ENCODE assay signal across 29 cellular contexts in the genomic region with DNA sequence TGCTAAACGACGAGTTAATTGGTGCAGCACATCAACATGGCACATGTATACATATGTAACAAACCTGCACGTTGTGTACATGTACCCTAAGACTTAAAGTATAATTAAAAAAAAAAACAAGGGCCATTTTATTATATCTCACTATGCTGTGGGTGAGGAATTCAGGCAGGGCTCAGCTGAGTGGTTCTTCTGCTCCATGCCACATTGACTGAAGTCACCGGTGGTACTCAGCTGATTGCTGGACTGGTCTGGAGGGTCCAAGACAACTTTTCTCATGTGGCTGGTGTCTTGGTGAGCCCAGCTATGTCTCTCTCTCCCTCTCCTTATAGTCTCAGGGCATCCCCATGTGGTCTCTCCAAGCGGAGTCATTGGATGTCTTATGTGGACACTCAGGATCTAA.
"Had no signal": no experiment of that assay in that cellular context is flagged by ENCODE, and none has a peak within 500 bp of the region (broad histone marks: within the 10 kb centered on the region; RNA-seq: fewer than 3 reads in every experiment).

No MANE protein-coding gene starts in this region.

- H3K9me3 ChIP-seq: ascending aorta, colonic mucosa had no signal

- H3K4me1 Mint-ChIP-seq: activated CD4-positive, alpha-beta T cell treated with anti-CD3 and anti-CD28 coated beads for 36 hours; activated CD4-positive, alpha-beta T cell treated with anti-CD3 and anti-CD28 coated beads, Interleukin-2, amount 10 ng/mL, durations not matched to agents 24 days and 14 days; activated CD8-positive, alpha-beta memory T cell treated with anti-CD3 and anti-CD28 coated beads, Interleukin-2, amount 10 ng/mL, durations not matched to agents 7 days and 5 days; activated naive CD4-positive, alpha-beta T cell treated with anti-CD3 and anti-CD28 coated beads, Interleukin-2, amount 50 U/mL, for 24 hours; activated naive CD8-positive, alpha-beta T cell treated with anti-CD3 and anti-CD28 coated beads for 36 hours; brain; T-helper 17 cell had no signal

- H3K36me3 Mint-ChIP-seq: activated CD4-positive, alpha-beta memory T cell treated with anti-CD3 and anti-CD28 coated beads for 36 hours; activated CD8-positive, alpha-beta memory T cell treated with anti-CD3 and anti-CD28 coated beads, Interleukin-2, amount 10 ng/mL, durations not matched to agents 7 days and 5 days; activated naive CD4-positive, alpha-beta T cell treated with anti-CD3 and anti-CD28 coated beads, Interleukin-2, amount 50 U/mL, for 24 hours; activated naive CD8-positive, alpha-beta T cell treated with anti-CD3 and anti-CD28 coated beads for 36 hours; brain had no signal

- FAIRE-seq: frontal cortex had no signal

- H3K9me3 Mint-ChIP-seq: activated CD4-positive, alpha-beta T cell treated with anti-CD3 and anti-CD28 coated beads, Interleukin-2, amount 10 ng/mL, durations not matched to agents 24 days and 14 days; activated naive CD4-positive, alpha-beta T cell treated with anti-CD3 and anti-CD28 coated beads, Interleukin-2, amount 50 U/mL, for 24 hours; activated T-helper 1 cell treated with anti-CD3 and anti-CD28 coated beads, Interleukin-12 subunit alpha, Interleukin-12 subunit beta, Interleukin-2, Interleukin-4 antibody, amounts not matched to agents 30 ng/mL and 10 ng/mL and 1 ng/mL, durations not matched to agents 14 hours and 24 hours and 36 hours; activated T-helper 2 cell treated with anti-CD3 and anti-CD28 coated beads, Interferon-gamma antibody, Interleukin-2, Interleukin-4, amounts not matched to agents 10 μg/mL and 5 μg/mL and 100 μg/mL, durations not matched to agents 14 hours and 24 hours and 36 hours; T-helper 2 cell treated with Interferon-gamma antibody and Interleukin-4, amounts not matched to agents 5 μg/mL and 100 μg/mL, for 36 hours had no signal

- DNase-seq: activated CD4-positive, alpha-beta memory T cell treated with anti-CD3 and anti-CD28 coated beads for 36 hours; activated CD4-positive, alpha-beta T cell treated with anti-CD3 and anti-CD28 coated beads for 36 hours; activated CD4-positive, alpha-beta T cell treated with anti-CD3 and anti-CD28 coated beads, Interleukin-2, amount 10 ng/mL, durations not matched to agents 24 days and 14 days; activated CD4-positive, CD25-positive, alpha-beta regulatory T cell; activated CD4-positive, CD25-positive, alpha-beta regulatory T cell treated with anti-CD3 and anti-CD28 coated beads, Interleukin-2, amount 50 U/mL, for 72 hours; activated CD8-positive, alpha-beta memory T cell treated with anti-CD3 and anti-CD28 coated beads, Interleukin-2, amount 10 ng/mL, durations not matched to agents 7 days and 5 days; activated CD8-positive, alpha-beta memory T cell treated with anti-CD3 and anti-CD28 coated beads, Interleukin-2, amount 50 U/mL, for 4 hours; activated CD8-positive, alpha-beta T cell treated with anti-CD3 and anti-CD28 coated beads, Interleukin-2, amount 10 ng/mL, durations not matched to agents 7 days and 5 days; activated effector memory CD4-positive, alpha-beta T cell treated with anti-CD3 and anti-CD28 coated beads, Interleukin-2, amount 50 U/mL, for 16 hours; activated naive CD4-positive, alpha-beta T cell treated with anti-CD3 and anti-CD28 coated beads for 36 hours; activated naive CD8-positive, alpha-beta T cell treated with anti-CD3 and anti-CD28 coated beads for 36 hours; activated T-cell treated with anti-CD3 and anti-CD28 coated beads, Interleukin-2, amount 50 U/mL, for 1 hour; activated T-cell treated with anti-CD3 and anti-CD28 coated beads, Interleukin-2, amount 50 U/mL, for 48 hours; caudate nucleus; colonic mucosa; effector CD8-positive, alpha-beta T cell; foreskin fibroblast; T-helper 1 cell; T-helper 17 cell; T1000 had no signal

- H3K27ac Mint-ChIP-seq: activated CD4-positive, alpha-beta memory T cell treated with anti-CD3 and anti-CD28 coated beads for 36 hours; activated CD4-positive, alpha-beta T cell treated with anti-CD3 and anti-CD28 coated beads for 36 hours; activated CD4-positive, alpha-beta T cell treated with anti-CD3 and anti-CD28 coated beads, Interleukin-2, amount 10 ng/mL, durations not matched to agents 24 days and 14 days; activated CD8-positive, alpha-beta memory T cell treated with anti-CD3 and anti-CD28 coated beads, Interleukin-2, amount 10 ng/mL, durations not matched to agents 7 days and 5 days; activated CD8-positive, alpha-beta T cell treated with anti-CD3 and anti-CD28 coated beads, Interleukin-2, amount 10 ng/mL, durations not matched to agents 7 days and 5 days; activated naive CD4-positive, alpha-beta T cell treated with anti-CD3 and anti-CD28 coated beads for 36 hours; activated naive CD4-positive, alpha-beta T cell treated with anti-CD3 and anti-CD28 coated beads, Interleukin-2, amount 50 U/mL, for 24 hours; activated naive CD8-positive, alpha-beta T cell treated with anti-CD3 and anti-CD28 coated beads for 36 hours; activated T-helper 1 cell treated with anti-CD3 and anti-CD28 coated beads, Interleukin-12 subunit alpha, Interleukin-12 subunit beta, Interleukin-2, Interleukin-4 antibody, amounts not matched to agents 30 ng/mL and 10 ng/mL and 1 ng/mL, durations not matched to agents 14 hours and 24 hours and 36 hours; activated T-helper 2 cell treated with anti-CD3 and anti-CD28 coated beads, Interferon-gamma antibody, Interleukin-2, Interleukin-4, amounts not matched to agents 10 μg/mL and 5 μg/mL and 100 μg/mL, durations not matched to agents 14 hours and 24 hours and 36 hours; brain; T-helper 17 cell; T-helper 2 cell treated with Interferon-gamma antibody and Interleukin-4, amounts not matched to agents 5 μg/mL and 100 μg/mL, for 36 hours had no signal

- H3K27ac ChIP-seq: ascending aorta, breast epithelium, colonic mucosa had no signal

- H3K4me3 Mint-ChIP-seq: activated CD4-positive, alpha-beta memory T cell treated with anti-CD3 and anti-CD28 coated beads for 36 hours; activated CD4-positive, alpha-beta T cell treated with anti-CD3 and anti-CD28 coated beads for 36 hours; activated CD4-positive, alpha-beta T cell treated with anti-CD3 and anti-CD28 coated beads, Interleukin-2, amount 10 ng/mL, durations not matched to agents 24 days and 14 days; activated CD8-positive, alpha-beta memory T cell treated with anti-CD3 and anti-CD28 coated beads, Interleukin-2, amount 10 ng/mL, durations not matched to agents 7 days and 5 days; activated CD8-positive, alpha-beta T cell treated with anti-CD3 and anti-CD28 coated beads, Interleukin-2, amount 10 ng/mL, durations not matched to agents 7 days and 5 days; activated naive CD4-positive, alpha-beta T cell treated with anti-CD3 and anti-CD28 coated beads for 36 hours; activated naive CD4-positive, alpha-beta T cell treated with anti-CD3 and anti-CD28 coated beads, Interleukin-2, amount 50 U/mL, for 24 hours; activated naive CD8-positive, alpha-beta T cell treated with anti-CD3 and anti-CD28 coated beads for 36 hours; activated T-helper 1 cell treated with anti-CD3 and anti-CD28 coated beads, Interleukin-12 subunit alpha, Interleukin-12 subunit beta, Interleukin-2, Interleukin-4 antibody, amounts not matched to agents 30 ng/mL and 10 ng/mL and 1 ng/mL, durations not matched to agents 14 hours and 24 hours and 36 hours; brain; T-helper 17 cell; T-helper 2 cell treated with Interferon-gamma antibody and Interleukin-4, amounts not matched to agents 5 μg/mL and 100 μg/mL, for 36 hours had no signal

- H3K27me3 ChIP-seq: ascending aorta, colonic mucosa had no signal

- H3K4me1 ChIP-seq: ascending aorta, breast epithelium, colonic mucosa had no signal

- H3K36me3 ChIP-seq: ascending aorta, breast epithelium, colonic mucosa had no signal

- H3K27me3 Mint-ChIP-seq: activated CD4-positive, alpha-beta T cell treated with anti-CD3 and anti-CD28 coated beads, Interleukin-2, amount 10 ng/mL, durations not matched to agents 24 days and 14 days; activated CD8-positive, alpha-beta memory T cell treated with anti-CD3 and anti-CD28 coated beads, Interleukin-2, amount 10 ng/mL, durations not matched to agents 7 days and 5 days had no signal

- ATAC-seq: activated CD4-positive, alpha-beta T cell treated with anti-CD3 and anti-CD28 coated beads for 36 hours; activated CD8-positive, alpha-beta memory T cell treated with anti-CD3 and anti-CD28 coated beads, Interleukin-2, amount 10 ng/mL, durations not matched to agents 7 days and 5 days; activated CD8-positive, alpha-beta T cell treated with anti-CD3 and anti-CD28 coated beads, Interleukin-2, amount 10 ng/mL, durations not matched to agents 7 days and 5 days; esophagus mucosa; T-helper 17 cell had no signal

- H3K4me3 ChIP-seq: ascending aorta, breast epithelium, colonic mucosa had no signal
